Comparison of ENCODE assay signal across 1 cellular context in genomic region chr12:108933950-108934349, GRCh38.
TF ChIP-seq lines count a peak whose summit lies in the region.

No MANE protein-coding gene starts in this region.

TF ChIP-seq in K562, 482 proteins besides CTCF, POLR2A, EP300 and RAD21 (continued from another document):
- no peak for TF ChIP-seq NKRF (IDR thresholded peaks at IDR 0.05; ENCODE audit: borderline replicate concordance)
TF ChIP-seq in K562: peak in this region for 1.
